Comparison of ENCODE assay signal across 8 cellular contexts in genomic region chr16:788399-789126, GRCh38. TPM values are rescaled to one million over a fixed set of nuclear protein-coding genes. Genes with fewer than 3 reads are reported as not detected.
DNase-seq lines count a peak whose midpoint lies in the region; ATAC-seq and TF ChIP-seq lines count a peak whose summit lies in the region.

TSS of gene CHTF18 (plus strand) at chr16:788620. CDS start at chr16:788685, 65 bp downstream.

- DNase-seq in DMS 273 (lab: John Stamatoyannopoulos, UW; ENCODE audit: unreplicated experiment): peak; percentile 97
- DNase-seq in OCI-M2 (lab: John Stamatoyannopoulos, UW; ENCODE audit: unreplicated experiment): peak; percentile 37
- DNase-seq in activated T-cell treated with anti-CD3 and anti-CD28 coated beads, Interleukin-2, amount 50 U/mL, for 1 hour: peak; percentile 96
- DNase-seq in epithelial cell of proximal tubule (ENCODE audit: low read depth): no peak
- DNase-seq in mucosa of gallbladder (ENCODE audit: low spot score): peak; percentile 94
- DNase-seq in stimulated activated CD8-positive, alpha-beta memory T cell treated with anti-CD3 and anti-CD28 coated beads, Interleukin-4, amount 100 ng/mL, for 1 hour (ENCODE audit: low read depth in 2 of 2, low spot score in 1 of 2): peak; percentile 75 to 84

- no peak for TF ChIP-seq RAD21 in Ishikawa (IDR thresholded peaks at IDR 0.05; ENCODE audit: low read depth)

- TF ChIP-seq CTCF in epithelial cell of proximal tubule (conservative IDR thresholded peaks at IDR 0.05; ENCODE audit: low read depth, low read length): no peak

- ATAC-seq in GM21576 (IDR thresholded peaks at IDR 0.05; ENCODE audit: unreplicated experiment): peak; percentile 70

- no peak for TF ChIP-seq EP300 in Ishikawa (IDR thresholded peaks at IDR 0.05; ENCODE audit: borderline replicate concordance)

- peak within 1 kb of the TSS; percentile 96 for H3K4me3 ChIP-seq in epithelial cell of proximal tubule (ENCODE audit: low read depth, low read length)

TF ChIP-seq in Ishikawa, 13 proteins besides CTCF, POLR2A, EP300 and RAD21:
- TF ChIP-seq TAF1 (IDR thresholded peaks at IDR 0.05; ENCODE audit: low read depth) (peak; percentile 67; the same call in 1 of the 2 replicates), MAX (IDR thresholded peaks at IDR 0.05) (peak; percentile 75), YY1 (IDR thresholded peaks at IDR 0.05; ENCODE audit: low read depth) (0 out of 2 replicates have a peak, but pooled peaks have one; percentile 39), REST (IDR thresholded peaks at IDR 0.05; ENCODE audit: low read depth) (no peak)

RNA-seq across cellular contexts. Expression of gene CHTF18, which starts in this region (rescaled TPM):
- 41.0 and 49.7 TPM in 2 replicates for total RNA-seq in epithelial cell of proximal tubule
- 17.3 TPM for total RNA-seq in mucosa of gallbladder
